16 cellular contexts compared by ENCODE assay signal in genomic region chr15:92937880-92938279, GRCh38. TPM values are rescaled to one million over a fixed set of nuclear protein-coding genes. Genes with fewer than 3 reads are reported as not detected.
DNase-seq lines count a peak whose midpoint lies in the region; ATAC-seq and TF ChIP-seq lines count a peak whose summit lies in the region.
"Had no signal": no experiment of that assay in that cellular context is flagged by ENCODE, and none has a peak within 500 bp of the region (broad histone marks: within the 10 kb centered on the region; RNA-seq: fewer than 3 reads in every experiment).

No MANE protein-coding gene starts in this region.

- peaks cover 5% of the 10 kb centered on the region for H3K4me1 ChIP-seq in mesodermal cell (ENCODE audit: control insufficient read depth, insufficient read depth, low read length, poor library complexity, severe bottlenecking)
- H3K4me1 ChIP-seq: foreskin keratinocyte had no signal

- peaks cover 62% of the 10 kb centered on the region for H3K4me1 Mint-ChIP-seq in activated naive CD4-positive, alpha-beta T cell treated with anti-CD3 and anti-CD28 coated beads, Interleukin-2, amount 50 U/mL, for 24 hours
- H3K4me1 Mint-ChIP-seq in WTC11, result no peaks in the 10 kb centered on the region
- peaks cover 7 to 25% of the 10 kb centered on the region in 2 donors for H3K4me1 Mint-ChIP-seq in stimulated activated naive B cell treated with anti-CD40 and anti-IgM and Interleukin-4, amounts not matched to agents 10 μg/mL and 1 μg/mL and 100 μg/mL, for 72 hours

- ATAC-seq in WTC11 (no peak), HG02852 (IDR thresholded peaks at IDR 0.05; ENCODE audit: unreplicated experiment) (no peak)
- no peak for ATAC-seq in stimulated activated naive B cell treated with anti-CD40 and anti-IgM and Interleukin-4, amounts not matched to agents 10 μg/mL and 1 μg/mL and 100 μg/mL, for 72 hours (replicated peaks)
- ATAC-seq: HCT116; stimulated activated naive CD8-positive, alpha-beta T cell treated with anti-CD3 and anti-CD28 coated beads, Interleukin-15, amount 100 ng/mL, for 72 hours had no signal

- no peak overlapping the region for H3K4me3 Mint-ChIP-seq in activated naive CD4-positive, alpha-beta T cell treated with anti-CD3 and anti-CD28 coated beads, Interleukin-2, amount 50 U/mL, for 24 hours
- no peak overlapping the region for H3K4me3 Mint-ChIP-seq in WTC11
- no peak overlapping the region for H3K4me3 Mint-ChIP-seq in stimulated activated naive B cell treated with anti-CD40 and anti-IgM and Interleukin-4, amounts not matched to agents 10 μg/mL and 1 μg/mL and 100 μg/mL, for 72 hours
- H3K4me3 Mint-ChIP-seq: activated B cell treated with CpG ODN at 0.5 μM for 24 hours; stimulated activated naive CD8-positive, alpha-beta T cell treated with anti-CD3 and anti-CD28 coated beads, Interleukin-15, amount 100 ng/mL, for 72 hours had no signal

- peak overlapping the region; percentile 13 for H3K27ac ChIP-seq in mesodermal cell (ENCODE audit: low read depth, low read length, severe bottlenecking)
- H3K27ac ChIP-seq: foreskin keratinocyte had no signal

- H3K27me3 Mint-ChIP-seq in activated naive CD4-positive, alpha-beta T cell treated with anti-CD3 and anti-CD28 coated beads, Interleukin-2, amount 50 U/mL, for 24 hours, result no peaks in the 10 kb centered on the region
- no peaks in the 10 kb centered on the region for H3K27me3 Mint-ChIP-seq in WTC11 (ENCODE audit: low read depth)
- H3K27me3 Mint-ChIP-seq in stimulated activated naive B cell treated with anti-CD40 and anti-IgM and Interleukin-4, amounts not matched to agents 10 μg/mL and 1 μg/mL and 100 μg/mL, for 72 hours, result no peaks in the 10 kb centered on the region
- H3K27me3 Mint-ChIP-seq: activated B cell treated with CpG ODN at 0.5 μM for 24 hours; stimulated activated naive CD8-positive, alpha-beta T cell treated with anti-CD3 and anti-CD28 coated beads, Interleukin-15, amount 100 ng/mL, for 72 hours had no signal

- no peak overlapping the region for H3K4me3 ChIP-seq in mesodermal cell (ENCODE audit: extremely low read depth, insufficient read depth, low read length, poor library complexity, severe bottlenecking)

- DNase-seq in activated naive CD4-positive, alpha-beta T cell treated with Interleukin-2 at 50 U/mL for 16 hours, result no peak
- DNase-seq in WTC11 (ENCODE audit: low spot score) (no peak), glomerular visceral epithelial cell (ENCODE audit: extremely low spot score) (no peak), activated gamma-delta T cell treated with Interleukin-2 at 50 U/mL for 16 hours (no peak)
- DNase-seq in stimulated activated naive B cell treated with anti-CD40 and anti-IgM and Interleukin-4, amounts not matched to agents 10 μg/mL and 1 μg/mL and 100 μg/mL, for 72 hours, result no peak
- DNase-seq: activated B cell treated with CpG ODN at 0.5 μM for 24 hours; COR-L47; foreskin keratinocyte; GDM1; NCI-H2081 treated with DMSO at 0.1 percent for 48 hours; NCI-H526; stimulated activated naive CD8-positive, alpha-beta T cell treated with anti-CD3 and anti-CD28 coated beads, Interleukin-15, amount 100 ng/mL, for 72 hours had no signal

- H3K27ac Mint-ChIP-seq in activated naive CD4-positive, alpha-beta T cell treated with anti-CD3 and anti-CD28 coated beads, Interleukin-2, amount 50 U/mL, for 24 hours, result peak overlapping the region; percentile 66
- 0 out of 2 replicates have a peak overlapping the region, but pooled peaks have one; percentile 6 for H3K27ac Mint-ChIP-seq in WTC11
- peak overlapping the region; percentile 31 for H3K27ac Mint-ChIP-seq in stimulated activated naive B cell treated with anti-CD40 and anti-IgM and Interleukin-4, amounts not matched to agents 10 μg/mL and 1 μg/mL and 100 μg/mL, for 72 hours

- H3K9me3 Mint-ChIP-seq in activated naive CD4-positive, alpha-beta T cell treated with anti-CD3 and anti-CD28 coated beads, Interleukin-2, amount 50 U/mL, for 24 hours, result no peaks in the 10 kb centered on the region
- no peaks in the 10 kb centered on the region for H3K9me3 Mint-ChIP-seq in WTC11
- H3K9me3 Mint-ChIP-seq in stimulated activated naive B cell treated with anti-CD40 and anti-IgM and Interleukin-4, amounts not matched to agents 10 μg/mL and 1 μg/mL and 100 μg/mL, for 72 hours, result no peaks in the 10 kb centered on the region
- H3K9me3 Mint-ChIP-seq: activated B cell treated with CpG ODN at 0.5 μM for 24 hours; stimulated activated naive CD8-positive, alpha-beta T cell treated with anti-CD3 and anti-CD28 coated beads, Interleukin-15, amount 100 ng/mL, for 72 hours had no signal

- H3K36me3 ChIP-seq in mesodermal cell (ENCODE audit: control insufficient read depth, insufficient read depth, low read length), result peaks cover 92% of the 10 kb centered on the region

- H3K9me3 ChIP-seq in mesodermal cell (ENCODE audit: control insufficient read depth, low read length), result no peaks in the 10 kb centered on the region

- no peak for TF ChIP-seq CTCF in WTC11 (IDR thresholded peaks at IDR 0.05)

- POLR2A ChIA-PET in WTC11 (lab: Charles Lee), result no interaction called here

- CTCF ChIA-PET in WTC11 (lab: Charles Lee), result interaction anchor here (1.2 kb wide), 2 partner anchors 12 to 46 kb away, joined by 3 to 5 read pairs; no protein-coding TSS in a partner anchor

- H3K36me3 Mint-ChIP-seq in activated naive CD4-positive, alpha-beta T cell treated with anti-CD3 and anti-CD28 coated beads, Interleukin-2, amount 50 U/mL, for 24 hours, result peaks cover 42% of the 10 kb centered on the region
- peaks cover 84% of the 10 kb centered on the region for H3K36me3 Mint-ChIP-seq in WTC11
- H3K36me3 Mint-ChIP-seq in stimulated activated naive B cell treated with anti-CD40 and anti-IgM and Interleukin-4, amounts not matched to agents 10 μg/mL and 1 μg/mL and 100 μg/mL, for 72 hours, result peaks cover 54 to 56% of the 10 kb centered on the region in 2 donors

TF ChIP-seq in WTC11, 78 proteins besides CTCF, POLR2A, EP300 and RAD21 (continues in another document):
- TF ChIP-seq, protein P1, sequence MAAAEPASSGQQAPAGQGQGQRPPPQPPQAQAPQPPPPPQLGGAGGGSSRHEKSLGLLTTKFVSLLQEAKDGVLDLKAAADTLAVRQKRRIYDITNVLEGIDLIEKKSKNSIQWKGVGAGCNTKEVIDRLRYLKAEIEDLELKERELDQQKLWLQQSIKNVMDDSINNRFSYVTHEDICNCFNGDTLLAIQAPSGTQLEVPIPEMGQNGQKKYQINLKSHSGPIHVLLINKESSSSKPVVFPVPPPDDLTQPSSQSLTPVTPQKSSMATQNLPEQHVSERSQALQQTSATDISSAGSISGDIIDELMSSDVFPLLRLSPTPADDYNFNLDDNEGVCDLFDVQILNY (CRISPR knock-in tag; IDR thresholded peaks at IDR 0.05), result no peak
- TF ChIP-seq RORB (CRISPR knock-in tag; IDR thresholded peaks at IDR 0.05) (no peak), ESRRA (CRISPR knock-in tag; IDR thresholded peaks at IDR 0.05; ENCODE audit: borderline replicate concordance) (no peak), NR2C2 (CRISPR knock-in tag; IDR thresholded peaks at IDR 0.05) (no peak), OVOL2 (CRISPR knock-in tag; IDR thresholded peaks at IDR 0.05; ENCODE audit: borderline replicate concordance) (no peak), SMAD3 (CRISPR knock-in tag; IDR thresholded peaks at IDR 0.05; ENCODE audit: borderline replicate concordance) (no peak), ZNF396 (CRISPR knock-in tag; IDR thresholded peaks at IDR 0.05; ENCODE audit: borderline replicate concordance) (no peak), ERG (CRISPR knock-in tag; IDR thresholded peaks at IDR 0.05) (no peak), CREM (CRISPR knock-in tag; IDR thresholded peaks at IDR 0.05) (no peak), ZNF263 (CRISPR knock-in tag; IDR thresholded peaks at IDR 0.05; ENCODE audit: low read depth) (no peak), GRHL2 (CRISPR knock-in tag; IDR thresholded peaks at IDR 0.05; ENCODE audit: insufficient replicate concordance, severe bottlenecking) (no peak), NR3C1 (CRISPR knock-in tag; conservative IDR thresholded peaks at IDR 0.05; ENCODE audit: low read depth) (no peak), ZNF671 (CRISPR knock-in tag; IDR thresholded peaks at IDR 0.05) (no peak)
- TF ChIP-seq, protein P2, sequence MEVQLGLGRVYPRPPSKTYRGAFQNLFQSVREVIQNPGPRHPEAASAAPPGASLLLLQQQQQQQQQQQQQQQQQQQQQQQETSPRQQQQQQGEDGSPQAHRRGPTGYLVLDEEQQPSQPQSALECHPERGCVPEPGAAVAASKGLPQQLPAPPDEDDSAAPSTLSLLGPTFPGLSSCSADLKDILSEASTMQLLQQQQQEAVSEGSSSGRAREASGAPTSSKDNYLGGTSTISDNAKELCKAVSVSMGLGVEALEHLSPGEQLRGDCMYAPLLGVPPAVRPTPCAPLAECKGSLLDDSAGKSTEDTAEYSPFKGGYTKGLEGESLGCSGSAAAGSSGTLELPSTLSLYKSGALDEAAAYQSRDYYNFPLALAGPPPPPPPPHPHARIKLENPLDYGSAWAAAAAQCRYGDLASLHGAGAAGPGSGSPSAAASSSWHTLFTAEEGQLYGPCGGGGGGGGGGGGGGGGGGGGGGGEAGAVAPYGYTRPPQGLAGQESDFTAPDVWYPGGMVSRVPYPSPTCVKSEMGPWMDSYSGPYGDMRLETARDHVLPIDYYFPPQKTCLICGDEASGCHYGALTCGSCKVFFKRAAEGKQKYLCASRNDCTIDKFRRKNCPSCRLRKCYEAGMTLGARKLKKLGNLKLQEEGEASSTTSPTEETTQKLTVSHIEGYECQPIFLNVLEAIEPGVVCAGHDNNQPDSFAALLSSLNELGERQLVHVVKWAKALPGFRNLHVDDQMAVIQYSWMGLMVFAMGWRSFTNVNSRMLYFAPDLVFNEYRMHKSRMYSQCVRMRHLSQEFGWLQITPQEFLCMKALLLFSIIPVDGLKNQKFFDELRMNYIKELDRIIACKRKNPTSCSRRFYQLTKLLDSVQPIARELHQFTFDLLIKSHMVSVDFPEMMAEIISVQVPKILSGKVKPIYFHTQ (CRISPR knock-in tag; IDR thresholded peaks at IDR 0.05), result no peak
- TF ChIP-seq, protein P3, sequence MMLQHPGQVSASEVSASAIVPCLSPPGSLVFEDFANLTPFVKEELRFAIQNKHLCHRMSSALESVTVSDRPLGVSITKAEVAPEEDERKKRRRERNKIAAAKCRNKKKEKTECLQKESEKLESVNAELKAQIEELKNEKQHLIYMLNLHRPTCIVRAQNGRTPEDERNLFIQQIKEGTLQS (CRISPR knock-in tag; conservative IDR thresholded peaks at IDR 0.05), result no peak

RNA-seq across cellular contexts. Expression of gene CHD2, which starts 37.8 kb away (rescaled TPM):
- total RNA-seq in WTC11 (2021), result 75.8 to 101 TPM (median 87.6 TPM) in 3 replicates
- 45.4 TPM for polyA plus RNA-seq in mesodermal cell (2013, experiment 1 of 2)
- 37.3 TPM for polyA plus RNA-seq in mesodermal cell (2013, experiment 2 of 2)

Comparison
In these comparisons a context has a peak if more than half of its experiments do, and no peak if none do; other contexts are left out.
1. H3K27ac Mint-ChIP-seq: peak in every context shown above with its lines; median percentile 66 in activated naive CD4-positive, alpha-beta T cell treated with anti-CD3 and anti-CD28 coated beads, Interleukin-2, amount 50 U/mL, for 24 hours; 31 in stimulated activated naive B cell treated with anti-CD40 and anti-IgM and Interleukin-4, amounts not matched to agents 10 μg/mL and 1 μg/mL and 100 μg/mL, for 72 hours; 6 in WTC11.